In the genomic region with DNA sequence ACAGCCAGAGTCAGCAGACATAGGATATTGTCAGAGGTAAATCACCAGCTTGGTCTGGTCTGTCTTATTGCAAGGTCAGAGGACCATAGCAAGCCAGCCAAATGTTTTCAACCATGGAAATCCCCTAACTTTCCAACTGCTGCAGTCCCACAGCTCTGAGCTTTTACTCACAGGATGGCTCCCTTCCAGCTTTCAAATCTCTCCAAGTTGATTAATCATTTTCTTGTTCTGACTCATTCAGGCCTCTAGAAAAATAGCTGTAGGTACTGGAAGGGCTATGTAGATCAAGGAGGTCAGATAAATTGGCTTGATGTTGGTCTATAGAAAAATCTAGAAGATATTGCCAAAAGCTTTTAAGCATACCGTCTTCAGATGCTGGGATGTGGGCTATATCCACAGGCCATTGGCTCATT, we compare ENCODE assay signal across 8 cellular contexts.
DNase-seq lines count a peak whose midpoint lies in the region; ATAC-seq lines count a peak whose summit lies in the region.

No MANE protein-coding gene starts in this region.

- no peak overlapping the region for H3K4me3 Mint-ChIP-seq in activated naive CD8-positive, alpha-beta T cell treated with anti-CD3 and anti-CD28 coated beads for 36 hours

- H3K36me3 Mint-ChIP-seq in activated naive CD8-positive, alpha-beta T cell treated with anti-CD3 and anti-CD28 coated beads for 36 hours, result peaks cover 3% of the 10 kb centered on the region

- H3K4me1 Mint-ChIP-seq in activated naive CD8-positive, alpha-beta T cell treated with anti-CD3 and anti-CD28 coated beads for 36 hours, result peaks cover 16% of the 10 kb centered on the region

- DNase-seq in DMS79 (lab: John Stamatoyannopoulos, UW), result peak; percentile 20
- peak; percentile 53 for DNase-seq in activated naive CD8-positive, alpha-beta T cell treated with anti-CD3 and anti-CD28 coated beads for 36 hours
- peak; percentile 100 for DNase-seq in iris pigment epithelial cell (ENCODE audit: low read depth)
- peak; percentile 41 for DNase-seq in stimulated activated naive CD8-positive, alpha-beta T cell treated with anti-CD3 and anti-CD28 coated beads, Interleukin-15, Interleukin-2, amounts not matched to agents 100 U/mL and 50 U/mL, for 24 hours
- no peak for DNase-seq in NK-92 treated with Interleukin-12 subunit alpha and Interleukin-12 subunit beta, amount 100 ng/mL, for 24 hours (lab: John Stamatoyannopoulos, UW)

- peak; percentile 85 for ATAC-seq in GM19452 (IDR thresholded peaks at IDR 0.05; ENCODE audit: unreplicated experiment)
- peak; percentile 59 for ATAC-seq in HG03469 (IDR thresholded peaks at IDR 0.05; ENCODE audit: unreplicated experiment)
- ATAC-seq in stimulated activated naive CD8-positive, alpha-beta T cell treated with anti-CD3 and anti-CD28 coated beads, Interleukin-15, Interleukin-2, amounts not matched to agents 100 U/mL and 50 U/mL, for 24 hours, result peak; percentile 94
- no peak for ATAC-seq in GM21423 (IDR thresholded peaks at IDR 0.05; ENCODE audit: unreplicated experiment)

- no peaks in the 10 kb centered on the region for H3K27me3 Mint-ChIP-seq in activated naive CD8-positive, alpha-beta T cell treated with anti-CD3 and anti-CD28 coated beads for 36 hours

- no peak overlapping the region for H3K27ac Mint-ChIP-seq in activated naive CD8-positive, alpha-beta T cell treated with anti-CD3 and anti-CD28 coated beads for 36 hours

- H3K9me3 Mint-ChIP-seq in activated naive CD8-positive, alpha-beta T cell treated with anti-CD3 and anti-CD28 coated beads for 36 hours, result no peaks in the 10 kb centered on the region
